ENCODE assay signal across 17 cellular contexts in genomic region chr11:94895451-94895850, GRCh38.
A peak's percentile ranks its signal among the peaks of the same experiment; 100 is the strongest.
DNase-seq lines count a peak whose midpoint lies in the region; ATAC-seq lines count a peak whose summit lies in the region.
"Had no signal": no experiment of that assay in that cellular context is flagged by ENCODE, and none has a peak within 500 bp of the region (broad histone marks: within the 10 kb centered on the region; RNA-seq: fewer than 3 reads in every experiment).

No MANE protein-coding gene starts in this region.

- DNase-seq in Caki2 (ENCODE audit: low read depth) (peak; percentile 47), RPMI7951 (ENCODE audit: low read depth) (peak; percentile 36), fibroblast of peridontal ligament (ENCODE audit: extremely low read depth) (peak; percentile 69), NAMALWA (ENCODE audit: low spot score) (no peak), NCI-H187 treated with DMSO at 0.1 percent for 48 hours (lab: John Stamatoyannopoulos, UW) (no peak), ecto neural progenitor cell (ENCODE audit: low spot score) (no peak)
- DNase-seq: activated CD4-positive, CD25-positive, alpha-beta regulatory T cell; activated CD8-positive, alpha-beta memory T cell treated with anti-CD3 and anti-CD28 coated beads, Interleukin-2, amount 10 ng/mL, durations not matched to agents 7 days and 5 days; activated naive CD4-positive, alpha-beta T cell treated with anti-CD3 and anti-CD28 coated beads for 36 hours; colonic mucosa; DND-41; naive B cell; NCI-H1092; stimulated activated CD4-positive, alpha-beta T cell treated with anti-CD3 and anti-CD28 coated beads, Interleukin-2, amount 100 ng/mL, for 48 hours; upper lobe of right lung had no signal

- WGBS in mesodermal cell (ENCODE audit: insufficient coverage in 2 of 2), 2 experiments, result 83 to 86% methylated on average over 1 to 2 of the region's 2 CpGs

- peaks cover 16% of the 10 kb centered on the region for H3K9me3 ChIP-seq in mesodermal cell (ENCODE audit: control insufficient read depth, low read length)
- H3K9me3 ChIP-seq: colonic mucosa, upper lobe of right lung had no signal

- in situ Hi-C loops in Caki2 (cut with HindIII; ENCODE audit: low pct_unique_long_range_greater_than_20kb, low sequenced_read_pairs), result no loop called here

- peaks cover 11% of the 10 kb centered on the region for H3K4me1 ChIP-seq in mesodermal cell (ENCODE audit: control insufficient read depth, insufficient read depth, low read length, poor library complexity, severe bottlenecking)
- H3K4me1 ChIP-seq: colonic mucosa, upper lobe of right lung had no signal

- no peak for ATAC-seq in HG02884 (IDR thresholded peaks at IDR 0.05; ENCODE audit: unreplicated experiment)
- ATAC-seq: activated CD8-positive, alpha-beta memory T cell treated with anti-CD3 and anti-CD28 coated beads, Interleukin-2, amount 10 ng/mL, durations not matched to agents 7 days and 5 days; upper lobe of right lung had no signal

- H3K36me3 ChIP-seq in mesodermal cell (ENCODE audit: control insufficient read depth, insufficient read depth, low read length), result peaks cover 51% of the 10 kb centered on the region
- H3K36me3 ChIP-seq: colonic mucosa, upper lobe of right lung had no signal

- H3K27ac ChIP-seq in mesodermal cell (ENCODE audit: low read depth, low read length, severe bottlenecking), result peak overlapping the region; percentile 77
- H3K27ac ChIP-seq: colonic mucosa, upper lobe of right lung had no signal

- no peak overlapping the region for H3K4me3 ChIP-seq in mesodermal cell (ENCODE audit: extremely low read depth, insufficient read depth, low read length, poor library complexity, severe bottlenecking)
- H3K4me3 ChIP-seq: colonic mucosa, upper lobe of right lung had no signal

Comparison
In these comparisons a context has a peak if more than half of its experiments do, and no peak if none do; other contexts are left out.
1. DNase-seq: peak in Caki2 (single experiment), RPMI7951 (single experiment) and fibroblast of peridontal ligament (single experiment); none in NAMALWA (single experiment), NCI-H187 treated with DMSO at 0.1 percent for 48 hours (single experiment) and ecto neural progenitor cell (single experiment).